ENCODE assay signal across 20 cellular contexts in the genomic region with DNA sequence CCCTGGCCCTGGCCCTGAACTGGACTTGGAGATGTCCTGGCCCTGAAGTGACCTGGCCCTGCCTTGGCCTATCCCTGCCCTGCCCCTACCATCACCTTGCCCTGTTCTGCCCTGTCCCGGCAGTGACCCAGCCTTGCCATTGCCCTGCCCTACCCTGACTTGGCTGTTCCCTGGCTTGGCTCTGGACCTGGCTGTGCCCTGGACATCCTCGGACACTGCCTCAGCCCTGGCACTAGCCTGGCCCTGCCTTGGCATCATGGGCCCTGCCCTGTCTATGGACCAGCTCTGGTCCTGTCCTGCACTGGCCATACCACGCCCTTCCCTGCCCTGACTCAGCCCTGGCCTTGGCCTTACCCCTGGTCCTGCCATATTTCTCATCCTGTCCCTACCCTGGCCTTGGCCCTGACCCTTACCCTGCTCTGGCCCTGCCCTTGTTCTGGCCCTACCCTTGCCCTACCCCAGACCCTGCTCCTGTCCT. TPM values are rescaled to one million over a fixed set of nuclear protein-coding genes. Genes with fewer than 3 reads are reported as not detected.
A peak's percentile ranks its signal among the peaks of the same experiment; 100 is the strongest.
DNase-seq lines count a peak whose midpoint lies in the region; ATAC-seq and TF ChIP-seq lines count a peak whose summit lies in the region.
"Had no signal": no experiment of that assay in that cellular context is flagged by ENCODE, and none has a peak within 500 bp of the region (broad histone marks: within the 10 kb centered on the region; RNA-seq: fewer than 3 reads in every experiment).

No MANE protein-coding gene starts in this region.

- no peak overlapping the region for H3K23ac ChIP-seq in trophoblast cell (ENCODE audit: low read length)

- H3K79me1 ChIP-seq in trophoblast cell (ENCODE audit: low read length) = no peaks in the 10 kb centered on the region

- no CpG with 5 or more reads among the region's 3 CpGs for WGBS in trophoblast cell (ENCODE audit: extremely low coverage, insufficient coverage, insufficient read length)

- no peak overlapping the region for H3K9ac ChIP-seq in trophoblast cell (ENCODE audit: low read length)

- CTCF ChIA-PET in WTC11 (lab: Charles Lee) = no interaction called here

- no peak overlapping the region for H4K91ac ChIP-seq in trophoblast cell (ENCODE audit: low read depth, low read length)

- peaks cover 4% of the 10 kb centered on the region for H3K9me3 ChIP-seq in trophoblast cell (ENCODE audit: insufficient read depth, low read depth, low read length)
- H3K9me3 ChIP-seq: Caco-2 had no signal

- H3K27me3 ChIP-seq in GM23338 (ENCODE audit: insufficient read depth) (no peaks in the 10 kb centered on the region), trophoblast cell (ENCODE audit: insufficient read depth, low read length) (no peaks in the 10 kb centered on the region)

- DNase-seq in GM23338 (ENCODE audit: low spot score) = no peak
- DNase-seq in WTC11 (ENCODE audit: low spot score) = no peak
- DNase-seq in left lobe of liver (ENCODE audit: low spot score) = no peak
- no peak for DNase-seq in trophoblast cell
- no peak for DNase-seq in activated T-cell treated with anti-CD3 and anti-CD28 coated beads, Interleukin-2, amount 50 U/mL, for 24 hours
- DNase-seq in UCSD-AML1 (lab: John Stamatoyannopoulos, UW; ENCODE audit: unreplicated experiment) = no peak
- DNase-seq: ACHN; CD4-positive, CD25-positive, alpha-beta regulatory T cell; DMS153; MV-4-11; NCI-H1417; NCI-H187 treated with DMSO at 0.1 percent for 48 hours; NCI-H2171; NCI-H446; NCI-H69; NK-92 treated with Interleukin-12 subunit alpha and Interleukin-12 subunit beta, amount 100 ng/mL, for 24 hours had no signal

- H3K27ac Mint-ChIP-seq in GM23338 (peak overlapping the region; percentile 59), WTC11 (peak overlapping the region; percentile 70)
- no peak overlapping the region for H3K27ac Mint-ChIP-seq in activated T-cell treated with anti-CD3 and anti-CD28 coated beads, Interleukin-2, amount 50 U/mL, for 24 hours
- H3K27ac Mint-ChIP-seq: CD4-positive, CD25-positive, alpha-beta regulatory T cell had no signal

- no peak for ATAC-seq in GM23338
- ATAC-seq in WTC11 = no peak
- ATAC-seq in left lobe of liver = peak; percentile 43
- no peak for ATAC-seq in HG03439 (IDR thresholded peaks at IDR 0.05; ENCODE audit: unreplicated experiment)

- no peak overlapping the region for H4K8ac ChIP-seq in trophoblast cell (ENCODE audit: low read depth, low read length)

- no peak overlapping the region for H2AK5ac ChIP-seq in trophoblast cell (ENCODE audit: low read length)

- H3K9me3 Mint-ChIP-seq in GM23338 = no peaks in the 10 kb centered on the region
- H3K9me3 Mint-ChIP-seq in WTC11 = no peaks in the 10 kb centered on the region
- H3K9me3 Mint-ChIP-seq in activated T-cell treated with anti-CD3 and anti-CD28 coated beads, Interleukin-2, amount 50 U/mL, for 24 hours = no peaks in the 10 kb centered on the region
- H3K9me3 Mint-ChIP-seq: CD4-positive, CD25-positive, alpha-beta regulatory T cell had no signal

- H3K4ac ChIP-seq in trophoblast cell (ENCODE audit: low read depth, low read length) = no peak overlapping the region

- no peaks in the 10 kb centered on the region for H3K9me2 ChIP-seq in GM23338 (ENCODE audit: insufficient read depth)

- no peaks in the 10 kb centered on the region for H4K20me1 ChIP-seq in GM23338 (replicated peaks; ENCODE audit: insufficient read depth)

- H3K18ac ChIP-seq in trophoblast cell (ENCODE audit: low read length) = no peak overlapping the region

- H3K27me3 Mint-ChIP-seq in GM23338 (ENCODE audit: insufficient read depth, low read depth, poor library complexity) = peaks cover 5% of the 10 kb centered on the region
- no peaks in the 10 kb centered on the region for H3K27me3 Mint-ChIP-seq in WTC11 (ENCODE audit: low read depth)
- peaks cover 9% of the 10 kb centered on the region for H3K27me3 Mint-ChIP-seq in activated T-cell treated with anti-CD3 and anti-CD28 coated beads, Interleukin-2, amount 50 U/mL, for 24 hours

- no peak overlapping the region for H2BK120ac ChIP-seq in trophoblast cell (ENCODE audit: insufficient read depth, low read length, poor library complexity)

- no peaks in the 10 kb centered on the region for H3K4me1 Mint-ChIP-seq in GM23338
- H3K4me1 Mint-ChIP-seq in WTC11 = no peaks in the 10 kb centered on the region
- no peaks in the 10 kb centered on the region for H3K4me1 Mint-ChIP-seq in activated T-cell treated with anti-CD3 and anti-CD28 coated beads, Interleukin-2, amount 50 U/mL, for 24 hours (ENCODE audit: low read depth)
- H3K4me1 Mint-ChIP-seq: CD4-positive, CD25-positive, alpha-beta regulatory T cell had no signal

- H3K36me3 Mint-ChIP-seq in GM23338 (ENCODE audit: low read depth) (no peaks in the 10 kb centered on the region), WTC11 (no peaks in the 10 kb centered on the region)
- H3K36me3 Mint-ChIP-seq in activated T-cell treated with anti-CD3 and anti-CD28 coated beads, Interleukin-2, amount 50 U/mL, for 24 hours (ENCODE audit: low read depth) = no peaks in the 10 kb centered on the region
- H3K36me3 Mint-ChIP-seq: CD4-positive, CD25-positive, alpha-beta regulatory T cell had no signal

- H3K4me3 Mint-ChIP-seq in GM23338 (no peak overlapping the region), WTC11 (no peak overlapping the region)
- no peak overlapping the region for H3K4me3 Mint-ChIP-seq in activated T-cell treated with anti-CD3 and anti-CD28 coated beads, Interleukin-2, amount 50 U/mL, for 24 hours
- H3K4me3 Mint-ChIP-seq: CD4-positive, CD25-positive, alpha-beta regulatory T cell had no signal

- no peak overlapping the region for H3K4me2 ChIP-seq in GM23338
- no peak overlapping the region for H3K4me2 ChIP-seq in trophoblast cell (ENCODE audit: low read length)

- H3K4me1 ChIP-seq in GM23338 (ENCODE audit: insufficient read depth) = no peaks in the 10 kb centered on the region
- no peaks in the 10 kb centered on the region for H3K4me1 ChIP-seq in trophoblast cell (ENCODE audit: control insufficient read depth in 1 of 2, insufficient read depth in 2 of 2, low read length in 2 of 2)
- H3K4me1 ChIP-seq: Caco-2 had no signal

- H2BK12ac ChIP-seq in trophoblast cell (ENCODE audit: low read length) = no peak overlapping the region

- H3K36me3 ChIP-seq in GM23338 (ENCODE audit: insufficient read depth) = no peaks in the 10 kb centered on the region
- no peaks in the 10 kb centered on the region for H3K36me3 ChIP-seq in trophoblast cell (ENCODE audit: control insufficient read depth in 1 of 2, insufficient read depth in 2 of 2, low read length in 2 of 2)

- TF ChIP-seq CTCF in GM23338 (conservative IDR thresholded peaks at IDR 0.05; ENCODE audit: low read depth in 2 of 2) (no peak), WTC11 (IDR thresholded peaks at IDR 0.05) (no peak)

- H3K4me3 ChIP-seq in GM23338 (no peak overlapping the region), trophoblast cell (ENCODE audit: low read depth, low read length) (peak overlapping the region; percentile 26)
- H3K4me3 ChIP-seq: K562 had no signal

- H3K79me2 ChIP-seq in GM23338 (replicated peaks; ENCODE audit: insufficient read depth) = no peaks in the 10 kb centered on the region
- H3K79me2 ChIP-seq in trophoblast cell (ENCODE audit: control insufficient read depth, insufficient read depth, low read length, poor library complexity) = no peaks in the 10 kb centered on the region

- H2BK5ac ChIP-seq in trophoblast cell (ENCODE audit: low read depth, low read length, poor library complexity) = no peak overlapping the region

- no peak overlapping the region for H3K14ac ChIP-seq in trophoblast cell (ENCODE audit: low read length)

- no peak overlapping the region for H2AFZ ChIP-seq in GM23338
- H2AFZ ChIP-seq in trophoblast cell (ENCODE audit: insufficient read depth, low read length, poor library complexity) = no peak overlapping the region

- POLR2A ChIA-PET in WTC11 (lab: Charles Lee) = no interaction called here

- no peak overlapping the region for H3K27ac ChIP-seq in GM23338 (ENCODE audit: low read depth)
- no peak overlapping the region for H3K27ac ChIP-seq in trophoblast cell (ENCODE audit: low read depth, low read length)

- no peaks in the 10 kb centered on the region for H3F3A ChIP-seq in GM23338 (replicated peaks; ENCODE audit: low read depth)

- no peak overlapping the region for H4K12ac ChIP-seq in trophoblast cell (ENCODE audit: low read depth, low read length)

TF ChIP-seq in GM23338, 12 proteins besides CTCF, POLR2A, EP300 and RAD21 (continues in another document):
- TF ChIP-seq JUNB (IDR thresholded peaks at IDR 0.05; ENCODE audit: unreplicated experiment) (no peak), EZH2 (IDR thresholded peaks at IDR 0.05; ENCODE audit: low read depth, unreplicated experiment) (no peak)

TF ChIP-seq in WTC11, 78 proteins besides CTCF, POLR2A, EP300 and RAD21 (continues in another document):
- TF ChIP-seq SMAD3 (CRISPR knock-in tag; IDR thresholded peaks at IDR 0.05; ENCODE audit: borderline replicate concordance) (no peak), ZNF416 (CRISPR knock-in tag; IDR thresholded peaks at IDR 0.05) (no peak), SMAD4 (CRISPR knock-in tag; IDR thresholded peaks at IDR 0.05) (no peak), ZNF219 (CRISPR knock-in tag; IDR thresholded peaks at IDR 0.05; ENCODE audit: borderline replicate concordance) (no peak)
- TF ChIP-seq, protein P1, sequence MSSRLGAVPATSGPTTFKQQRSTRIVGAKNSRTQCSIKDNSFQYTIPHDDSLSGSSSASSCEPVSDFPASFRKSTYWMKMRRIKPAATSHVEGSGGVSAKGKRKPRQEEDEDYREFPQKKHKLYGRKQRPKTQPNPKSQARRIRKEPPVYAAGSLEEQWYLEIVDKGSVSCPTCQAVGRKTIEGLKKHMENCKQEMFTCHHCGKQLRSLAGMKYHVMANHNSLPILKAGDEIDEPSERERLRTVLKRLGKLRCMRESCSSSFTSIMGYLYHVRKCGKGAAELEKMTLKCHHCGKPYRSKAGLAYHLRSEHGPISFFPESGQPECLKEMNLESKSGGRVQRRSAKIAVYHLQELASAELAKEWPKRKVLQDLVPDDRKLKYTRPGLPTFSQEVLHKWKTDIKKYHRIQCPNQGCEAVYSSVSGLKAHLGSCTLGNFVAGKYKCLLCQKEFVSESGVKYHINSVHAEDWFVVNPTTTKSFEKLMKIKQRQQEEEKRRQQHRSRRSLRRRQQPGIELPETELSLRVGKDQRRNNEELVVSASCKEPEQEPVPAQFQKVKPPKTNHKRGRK (CRISPR knock-in tag; IDR thresholded peaks at IDR 0.05; ENCODE audit: borderline replicate concordance) = no peak
- TF ChIP-seq, protein P2, sequence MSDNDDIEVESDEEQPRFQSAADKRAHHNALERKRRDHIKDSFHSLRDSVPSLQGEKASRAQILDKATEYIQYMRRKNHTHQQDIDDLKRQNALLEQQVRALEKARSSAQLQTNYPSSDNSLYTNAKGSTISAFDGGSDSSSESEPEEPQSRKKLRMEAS (CRISPR knock-in tag; IDR thresholded peaks at IDR 0.05) = no peak

RNA-seq across cellular contexts. Expression of a gene that starts 6.1 kb away (rescaled TPM):
- total RNA-seq in GM23338 (2014; rRNA removed; shearing (Covaris generic)) = not detected in 2 replicates
- polyA plus RNA-seq in GM23338 (2016; fragmentation: Nextera tagmentation; extraction: Ambion mirVana) = not detected in 2 replicates
- total RNA-seq in WTC11 (2021) (not detected in 3 replicates), left lobe of liver (not detected)
- polyA plus RNA-seq in trophoblast cell (2013) = not detected in 2 replicates
- total RNA-seq: Caco-2; CD4-positive, CD25-positive, alpha-beta regulatory T cell; RPMI7951 had no signal
- polyA plus RNA-seq: CD4-positive, CD25-positive, alpha-beta regulatory T cell had no signal
